ENCODE assay signal across 7 cellular contexts in genomic region chr4:56976283-56976877, GRCh38. TPM values are rescaled to one million over a fixed set of nuclear protein-coding genes. Genes with fewer than 3 reads are reported as not detected.
A peak's percentile ranks its signal among the peaks of the same experiment; 100 is the strongest.
DNase-seq lines count a peak whose midpoint lies in the region; ATAC-seq and TF ChIP-seq lines count a peak whose summit lies in the region.

No MANE protein-coding gene starts in this region.

- H3K9me2 ChIP-seq in OCI-LY1 (ENCODE audit: low read depth, low read length) = no peaks in the 10 kb centered on the region

- intact Hi-C loops in mucosa of descending colon (cut with DNase I, micrococcal nuclease) = no loop called here

- H3K4me3 ChIP-seq in OCI-LY1 (ENCODE audit: low read depth, low read length, poor library complexity, severe bottlenecking) (peak overlapping the region; percentile 87), mucosa of descending colon (peak overlapping the region; percentile 66)

- H3K4me1 ChIP-seq in OCI-LY1 (ENCODE audit: insufficient read depth, low read length, severe bottlenecking) (peaks cover 42% of the 10 kb centered on the region), mucosa of descending colon (ENCODE audit: low read depth) (peaks cover 25% of the 10 kb centered on the region)

- H3K4me2 ChIP-seq in OCI-LY1 (ENCODE audit: low read length) = peak overlapping the region; percentile 99

- no peak overlapping the region for H3K27ac ChIP-seq in OCI-LY1 (ENCODE audit: low read depth, low read length, poor library complexity, severe bottlenecking)

- peaks cover 48% of the 10 kb centered on the region for H3K79me2 ChIP-seq in OCI-LY1 (ENCODE audit: insufficient read depth, low read length)

- DNase-seq in dermis blood vessel endothelial cell (peak; percentile 37), mucosa of descending colon (no peak), NCI-H1930 (lab: John Stamatoyannopoulos, UW) (no peak)

- H3K9ac ChIP-seq in OCI-LY1 (ENCODE audit: low read length) = peak overlapping the region; percentile 91

- H2AFZ ChIP-seq in OCI-LY1 (ENCODE audit: low read length) = no peak overlapping the region

- H3K36me3 ChIP-seq in OCI-LY1 (ENCODE audit: insufficient read depth, low read length) = peaks cover 52% of the 10 kb centered on the region
- H3K36me3 ChIP-seq in mucosa of descending colon (ENCODE audit: low read depth) = peaks cover 15% of the 10 kb centered on the region

- 0 out of 2 replicates have a peak, but pooled peaks cover 3% of the 10 kb centered on the region for H3K9me3 ChIP-seq in OCI-LY1 (ENCODE audit: low read length)
- H3K9me3 ChIP-seq in mucosa of descending colon = peaks cover 13% of the 10 kb centered on the region

- no peaks in the 10 kb centered on the region for H3F3A ChIP-seq in OCI-LY1 (ENCODE audit: insufficient read depth, low read length)

- peak; percentile 0 for ATAC-seq in GM18502 (IDR thresholded peaks at IDR 0.05; ENCODE audit: poor library complexity, unreplicated experiment)
- peak; percentile 4 for ATAC-seq in mucosa of descending colon
- ATAC-seq in esophagus mucosa = no peak
- no peak for ATAC-seq in HG03521 (IDR thresholded peaks at IDR 0.05; ENCODE audit: unreplicated experiment)

- no peaks in the 10 kb centered on the region for H3K27me3 ChIP-seq in OCI-LY1 (ENCODE audit: insufficient read depth, low read length)

- no peak for TF ChIP-seq CTCF in OCI-LY1 (IDR thresholded peaks at IDR 0.05; ENCODE audit: low read length)
- no peak for TF ChIP-seq CTCF in mucosa of descending colon (IDR thresholded peaks at IDR 0.05)

- peaks cover 2% of the 10 kb centered on the region; the same call in 1 of the 2 replicates for H4K20me1 ChIP-seq in OCI-LY1 (ENCODE audit: insufficient read depth, low read length)

RNA-seq across cellular contexts. Expression of gene NOA1, which starts 1.0 kb away (rescaled TPM):
- total RNA-seq in dermis blood vessel endothelial cell = 22.6 and 29.2 TPM in 2 replicates
- total RNA-seq in mucosa of descending colon = 10 to 100 TPM; 21.4 to 21.8 (median 21.4) TPM
- total RNA-seq in esophagus mucosa = 15.9 TPM

RNA-seq across cellular contexts. Expression of gene POLR2B, which starts 2.3 kb away (rescaled TPM):
- total RNA-seq in dermis blood vessel endothelial cell (108 and 192 TPM in 2 replicates), mucosa of descending colon (10 to 100 TPM; 56.7 to 78.8 (median 71.9) TPM), esophagus mucosa (38.9 TPM)

Comparison
In these comparisons a context has a peak if more than half of its experiments do, and no peak if none do; other contexts are left out.
1. ATAC-seq: peak in GM18502 (single experiment) and mucosa of descending colon (single experiment); none in esophagus mucosa (single experiment) and HG03521 (single experiment).